Comparison of ENCODE assay signal across 8 cellular contexts in genomic region chr2:47569658-47570398, GRCh38. TPM values are rescaled to one million over a fixed set of nuclear protein-coding genes. Genes with fewer than 3 reads are reported as not detected.
DNase-seq lines count a peak whose midpoint lies in the region; ATAC-seq lines count a peak whose summit lies in the region.

No MANE protein-coding gene starts in this region.

- no peak for ATAC-seq in GM18870 (IDR thresholded peaks at IDR 0.05; ENCODE audit: unreplicated experiment)

- DNase-seq in NCI-H82 (lab: John Stamatoyannopoulos, UW) = peak; percentile 59
- DNase-seq in NCI-H82 treated with DMSO at 0.1 percent for 48 hours (lab: John Stamatoyannopoulos, UW; ENCODE audit: unreplicated experiment) = no peak
- DNase-seq in NCI-H2227 treated with DMSO at 0.1 percent for 48 hours (lab: John Stamatoyannopoulos, UW) = peak; percentile 7
- DNase-seq in ecto neural progenitor cell (ENCODE audit: low spot score) = peak; percentile 62
- peak; percentile 28 for DNase-seq in occipital lobe (lab: John Stamatoyannopoulos, UW)
- DNase-seq in T-helper 9 cell = no peak
- DNase-seq in NCI-H1048 (lab: John Stamatoyannopoulos, UW) = no peak

RNA-seq across cellular contexts. Expression of gene KCNK12, which starts 1.0 kb away (rescaled TPM):
- total RNA-seq in occipital lobe = 1.1 TPM

Comparison
In these comparisons a context has a peak if more than half of its experiments do, and no peak if none do; other contexts are left out.
1. DNase-seq: peak in NCI-H82 (single experiment), NCI-H2227 treated with DMSO at 0.1 percent for 48 hours (single experiment), ecto neural progenitor cell (single experiment) and occipital lobe (single experiment); none in NCI-H82 treated with DMSO at 0.1 percent for 48 hours (single experiment), T-helper 9 cell (single experiment) and NCI-H1048 (single experiment).